In genomic region chr11:44832452-44832851, GRCh38 we compare ENCODE assay signal across 28 cellular contexts.
"Had no signal": no experiment of that assay in that cellular context is flagged by ENCODE, and none has a peak within 500 bp of the region (broad histone marks: within the 10 kb centered on the region; RNA-seq: fewer than 3 reads in every experiment).

No MANE protein-coding gene starts in this region.

- H3K9me3 Mint-ChIP-seq: activated T-cell treated with anti-CD3 and anti-CD28 coated beads, Interleukin-2, amount 50 U/mL, for 72 hours; central memory CD8-positive, alpha-beta T cell; natural killer cell; T-helper 2 cell treated with Interferon-gamma antibody and Interleukin-4, amounts not matched to agents 5 μg/mL and 100 μg/mL, for 36 hours had no signal

- H3K9me3 ChIP-seq: ovary, psoas muscle, testis, transverse colon had no signal

- H3K4me3 Mint-ChIP-seq: activated CD4-positive, alpha-beta T cell treated with anti-CD3 and anti-CD28 coated beads for 36 hours; activated naive CD8-positive, alpha-beta T cell; activated T-cell treated with anti-CD3 and anti-CD28 coated beads, Interleukin-2, amount 50 U/mL, for 72 hours; central memory CD8-positive, alpha-beta T cell; natural killer cell; T-helper 2 cell treated with Interferon-gamma antibody and Interleukin-4, amounts not matched to agents 5 μg/mL and 100 μg/mL, for 36 hours had no signal

- ATAC-seq: activated CD4-positive, alpha-beta T cell treated with anti-CD3 and anti-CD28 coated beads for 36 hours; activated T-cell treated with anti-CD3 and anti-CD28 coated beads, Interleukin-2, amount 50 U/mL, for 72 hours; left cardiac atrium; left ventricle myocardium superior; natural killer cell; psoas muscle had no signal

- H3K4me1 ChIP-seq: psoas muscle had no signal

- H3K27me3 Mint-ChIP-seq: activated naive CD8-positive, alpha-beta T cell had no signal

- FAIRE-seq: bronchial epithelial cell, frontal cortex, keratinocyte, urothelium cell line had no signal

- H3K27me3 ChIP-seq: ovary, right atrium auricular region, spleen, testis had no signal

- H3K27ac ChIP-seq: epithelial cell of prostate, ovary, psoas muscle, spleen, testis had no signal

- H3K27ac Mint-ChIP-seq: activated CD4-positive, alpha-beta T cell treated with anti-CD3 and anti-CD28 coated beads for 36 hours; activated naive CD8-positive, alpha-beta T cell; activated T-cell treated with anti-CD3 and anti-CD28 coated beads, Interleukin-2, amount 50 U/mL, for 72 hours; natural killer cell; T-helper 2 cell treated with Interferon-gamma antibody and Interleukin-4, amounts not matched to agents 5 μg/mL and 100 μg/mL, for 36 hours had no signal

- DNase-seq: activated CD4-positive, alpha-beta T cell treated with anti-CD3 and anti-CD28 coated beads for 36 hours; activated CD4-positive, CD25-positive, alpha-beta regulatory T cell; activated naive CD4-positive, alpha-beta T cell; activated T-cell treated with anti-CD3 and anti-CD28 coated beads for 4 hours; activated T-cell treated with anti-CD3 and anti-CD28 coated beads, Interleukin-2, amount 50 U/mL, for 72 hours; anterior cingulate cortex; dermis blood vessel endothelial cell; effector CD4-positive, alpha-beta T cell; glutamatergic neuron; left cardiac atrium; left ventricle myocardium superior; natural killer cell; ovary; psoas muscle; spleen; stimulated activated naive CD4-positive, alpha-beta T cell treated with Interleukin-2 at 50 U/mL for 16 hours; T-helper 1 cell; testis; transverse colon had no signal

- H3K36me3 ChIP-seq: ovary, right atrium auricular region, spleen, transverse colon had no signal

- H3K4me1 Mint-ChIP-seq: activated CD4-positive, alpha-beta T cell treated with anti-CD3 and anti-CD28 coated beads for 36 hours; central memory CD8-positive, alpha-beta T cell; natural killer cell had no signal

- H3K4me3 ChIP-seq: ovary, psoas muscle, right atrium auricular region, spleen, testis, transverse colon had no signal

- H3K36me3 Mint-ChIP-seq: natural killer cell had no signal
